Comparison of ENCODE assay signal across 22 cellular contexts in the genomic region with DNA sequence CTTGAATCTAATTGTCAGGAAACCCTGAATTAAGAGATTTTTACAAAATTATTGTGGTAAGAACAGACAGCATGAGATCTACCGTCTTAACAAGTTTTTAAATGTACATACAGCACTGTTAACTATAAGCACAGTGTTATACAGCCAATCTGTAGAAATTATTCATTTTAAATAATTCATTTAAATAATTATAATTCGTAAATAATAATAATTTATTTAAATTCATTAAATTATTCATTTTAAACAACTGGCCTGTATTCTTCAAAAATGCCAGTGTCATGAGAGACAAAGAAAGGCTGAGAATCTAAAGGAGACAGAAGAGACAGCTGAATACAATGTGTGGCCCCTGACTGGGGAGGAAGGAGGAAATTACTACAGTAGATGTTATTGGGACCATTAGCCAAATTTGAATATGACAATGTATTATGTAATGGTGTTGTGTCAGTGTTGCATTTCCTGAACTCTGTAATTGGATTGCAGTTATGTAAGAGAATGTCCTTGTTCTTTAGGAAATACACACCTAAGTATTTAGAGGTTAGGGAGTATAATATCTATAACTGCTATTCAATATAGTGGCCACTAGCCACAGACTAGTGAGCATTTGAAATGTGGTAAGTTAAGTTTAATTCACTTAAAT. TPM values are rescaled to one million over a fixed set of nuclear protein-coding genes. Genes with fewer than 3 reads are reported as not detected.
DNase-seq lines count a peak whose midpoint lies in the region; ATAC-seq and TF ChIP-seq lines count a peak whose summit lies in the region.
"Had no signal": no experiment of that assay in that cellular context is flagged by ENCODE, and none has a peak within 500 bp of the region (broad histone marks: within the 10 kb centered on the region; RNA-seq: fewer than 3 reads in every experiment).

No MANE protein-coding gene starts in this region.

- peak overlapping the region; percentile 87 for H3K27ac ChIP-seq in left ventricle myocardium inferior (replicated peaks)
- no peak overlapping the region for H3K27ac ChIP-seq in right cardiac atrium (ENCODE audit: low read length)
- H3K27ac ChIP-seq in dorsolateral prefrontal cortex, result peak overlapping the region in 20 of 59 donors; percentile 1 to 95 (median 66)

- DNase-seq in left ventricle myocardium inferior (no peak), right cardiac atrium (no peak), NOMO-1 treated with dmso at 0.1 percent for 144 hours (lab: John Stamatoyannopoulos, UW; ENCODE audit: unreplicated experiment) (peak; percentile 8), cerebellar cortex (ENCODE audit: low spot score) (peak; percentile 25), NCI-H187 treated with DMSO at 0.1 percent for 48 hours (lab: John Stamatoyannopoulos, UW) (no peak), dorsolateral prefrontal cortex (no peak), NCI-H1092 treated with DMSO at 0.1 percent for 48 hours (lab: John Stamatoyannopoulos, UW) (no peak)
- DNase-seq in stimulated activated CD4-positive, alpha-beta T cell treated with anti-CD3 and anti-CD28 coated beads, Interleukin-12 subunit alpha, Interleukin-12 subunit beta, amount 100 ng/mL, for 4 hours, result no peak
- DNase-seq: activated effector memory CD4-positive, alpha-beta T cell treated with anti-CD3 and anti-CD28 coated beads, Interleukin-2, amount 50 U/mL, for 16 hours; esophagus squamous epithelium; H7; head of caudate nucleus; naive thymus-derived CD4-positive, alpha-beta T cell; NCI-H2081 treated with DMSO at 0.1 percent for 48 hours; NCI-H524 treated with DMSO at 0.1 percent for 48 hours; stimulated activated naive CD4-positive, alpha-beta T cell; uterus had no signal

- H3K4me3 ChIP-seq in left ventricle myocardium inferior (no peak overlapping the region), right cardiac atrium (ENCODE audit: low read length) (no peak overlapping the region), dorsolateral prefrontal cortex (peak overlapping the region in 1 of 59 donors; percentile 83)
- H3K4me3 ChIP-seq: esophagus squamous epithelium, lung, Peyer's patch, uterus had no signal

- H3K4me1 ChIP-seq in left ventricle myocardium inferior (peaks cover 55% of the 10 kb centered on the region), right cardiac atrium (ENCODE audit: control insufficient read depth, insufficient read depth, low read length) (peaks cover 3% of the 10 kb centered on the region)

- TF ChIP-seq CTCF in left ventricle myocardium inferior (IDR thresholded peaks at IDR 0.05; ENCODE audit: borderline replicate concordance) (no peak), dorsolateral prefrontal cortex (IDR thresholded peaks at IDR 0.05 in 54 of 56, conservative IDR thresholded peaks at IDR 0.05 in 2 of 56; ENCODE audit: low read depth in 1 of 56, partially characterized antibody in 56 of 56) (no peak)

- intact Hi-C loops in left ventricle myocardium inferior (cut with micrococcal nuclease) (loop anchor here (10.0 kb wide), 1 partner anchor 64 kb away; a partner anchor contains a TSS), right cardiac atrium (cut with DNase I) (loop anchor here (5.0 to 10.0 kb wide), 5 partner anchors 51 to 204 kb away; a partner anchor contains a TSS), dorsolateral prefrontal cortex (cut with DNase I) (loop anchor here (5.0 kb wide), 5 partner anchors 124 to 361 kb away; no protein-coding TSS in a partner anchor)

- ATAC-seq in right cardiac atrium, result no peak
- ATAC-seq: naive thymus-derived CD4-positive, alpha-beta T cell had no signal

- WGBS in right cardiac atrium, result 86% methylated on average over 2 of the region's 2 CpGs

- H3K27me3 ChIP-seq in left ventricle myocardium inferior (ENCODE audit: low read depth), result peaks cover 12% of the 10 kb centered on the region
- H3K27me3 ChIP-seq in right cardiac atrium (ENCODE audit: control insufficient read depth, insufficient read depth), result no peaks in the 10 kb centered on the region
- H3K27me3 ChIP-seq in dorsolateral prefrontal cortex, result no peaks in the 10 kb centered on the region
- H3K27me3 ChIP-seq: Peyer's patch, uterus had no signal

- H3K36me3 ChIP-seq in left ventricle myocardium inferior, result peaks cover 39% of the 10 kb centered on the region
- H3K36me3 ChIP-seq: uterus had no signal

- no peaks in the 10 kb centered on the region for H3K9me3 ChIP-seq in left ventricle myocardium inferior (replicated peaks)
- H3K9me3 ChIP-seq in right cardiac atrium (ENCODE audit: control insufficient read depth, low read length), result no peaks in the 10 kb centered on the region
- H3K9me3 ChIP-seq: esophagus squamous epithelium, Peyer's patch, uterus had no signal

RNA-seq across cellular contexts. Expression of a gene that starts 2.3 kb away (rescaled TPM):
- total RNA-seq in left ventricle myocardium inferior, result 51.7 TPM
- 10 to 100 TPM; 27.8 to 38.5 (median 32.3) TPM for total RNA-seq in right cardiac atrium
- 23.9 TPM for polyA plus RNA-seq in right cardiac atrium
- 10 to 100 TPM; 32.2 to 82.5 (median 54.8) TPM for total RNA-seq in dorsolateral prefrontal cortex

RNA-seq across cellular contexts. Expression of a gene that starts 12.3 kb away (rescaled TPM):
- total RNA-seq in left ventricle myocardium inferior, result not detected
- total RNA-seq in right cardiac atrium, result 1 to 10 TPM in 1 of 4 donors, under 1 TPM in 3; 0.34 to 1.1 (median 0.53) TPM
- polyA plus RNA-seq in right cardiac atrium, result 0.57 TPM
- total RNA-seq in dorsolateral prefrontal cortex, result 10 to 100 TPM in 3 of 120 experiments, 1 to 10 TPM in 115, under 1 TPM in 2; 0.77 to 12.8 (median 3.5) TPM
- total RNA-seq: dermis microvascular lymphatic vessel endothelial cell; H7; HT-29; naive thymus-derived CD4-positive, alpha-beta T cell; pulmonary artery endothelial cell; uterus had no signal
- polyA plus RNA-seq: naive thymus-derived CD4-positive, alpha-beta T cell had no signal

RNA-seq across cellular contexts. Expression of a gene that starts 27.3 kb away (rescaled TPM):
- total RNA-seq in left ventricle myocardium inferior (0.82 TPM), right cardiac atrium (1 to 10 TPM in 2 of 4 donors, under 1 TPM in 2; 0.57 to 1.9 (median 0.95) TPM), dorsolateral prefrontal cortex (10 to 100 TPM in 9 of 120 experiments, 1 to 10 TPM in 111; 1.7 to 14.6 (median 5.8) TPM)
- 0.88 TPM for polyA plus RNA-seq in right cardiac atrium
- total RNA-seq: HT-29 had no signal

RNA-seq across cellular contexts. Expression of a gene that starts 51.6 kb away (rescaled TPM):
- total RNA-seq in left ventricle myocardium inferior (19.9 TPM), right cardiac atrium (10 to 100 TPM in 3 of 4 donors, 1 to 10 TPM in 1; 5.4 to 31.5 (median 27.3) TPM), dorsolateral prefrontal cortex (10 to 100 TPM in 63 of 120 experiments, 1 to 10 TPM in 56, under 1 TPM in 1; 0.81 to 24.4 (median 10.4) TPM)
- polyA plus RNA-seq in right cardiac atrium, result 22.6 TPM
- total RNA-seq: naive thymus-derived CD4-positive, alpha-beta T cell had no signal
- polyA plus RNA-seq: naive thymus-derived CD4-positive, alpha-beta T cell had no signal

RNA-seq across cellular contexts. Expression of a gene that starts 55.0 kb away (rescaled TPM):
- total RNA-seq in left ventricle myocardium inferior, result 18.2 TPM
- total RNA-seq in right cardiac atrium, result 100 to 1,000 TPM in 2 of 4 donors, 10 to 100 TPM in 2; 61.1 to 112 (median 96.7) TPM
- 81.6 TPM for polyA plus RNA-seq in right cardiac atrium
- total RNA-seq in dorsolateral prefrontal cortex, result 10 to 100 TPM in 114 of 120 experiments, 1 to 10 TPM in 6; 7.3 to 47.1 (median 17.3) TPM

Comparison
In these comparisons a context has a peak if more than half of its experiments do, and no peak if none do; other contexts are left out.
1. DNase-seq: peak in NOMO-1 treated with dmso at 0.1 percent for 144 hours (single experiment) and cerebellar cortex (single experiment); none in left ventricle myocardium inferior (single experiment), right cardiac atrium (0 of 3), NCI-H187 treated with DMSO at 0.1 percent for 48 hours (single experiment), dorsolateral prefrontal cortex (0 of 10), stimulated activated CD4-positive, alpha-beta T cell treated with anti-CD3 and anti-CD28 coated beads, Interleukin-12 subunit alpha, Interleukin-12 subunit beta, amount 100 ng/mL, for 4 hours (single experiment) and NCI-H1092 treated with DMSO at 0.1 percent for 48 hours (single experiment).